27 cellular contexts compared by ENCODE assay signal in the genomic region with DNA sequence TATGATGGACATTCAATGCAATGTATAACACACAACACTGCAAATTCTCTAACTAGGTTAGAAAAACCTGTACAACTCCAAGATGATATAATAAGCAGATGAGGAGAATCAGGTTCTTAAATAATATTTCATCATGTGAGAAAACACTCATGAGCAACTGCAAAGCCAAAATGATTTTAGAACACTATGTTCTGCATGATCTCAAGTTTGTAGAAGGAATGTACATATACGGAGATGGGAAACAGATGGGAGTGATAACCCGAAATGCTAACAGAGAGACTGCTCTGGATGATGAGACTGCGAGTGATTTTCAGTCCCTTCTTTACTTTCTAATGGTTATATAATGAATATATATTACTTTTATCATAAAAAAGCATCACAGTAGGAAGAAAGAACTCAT.
DNase-seq lines count a peak whose midpoint lies in the region; ATAC-seq, FAIRE-seq and TF ChIP-seq lines count a peak whose summit lies in the region.
"Had no signal": no experiment of that assay in that cellular context is flagged by ENCODE, and none has a peak within 500 bp of the region (broad histone marks: within the 10 kb centered on the region; RNA-seq: fewer than 3 reads in every experiment).

No MANE protein-coding gene starts in this region.

- peak overlapping the region; percentile 40 for H3K27ac ChIP-seq in angular gyrus (ENCODE audit: low read depth, low read length)
- peak overlapping the region; percentile 48 for H3K27ac ChIP-seq in rectal smooth muscle tissue (ENCODE audit: low read depth, low read length)
- H3K27ac ChIP-seq: BLaER1 treated with 17β-estradiol and CSF1 and Interleukin-3, amounts not matched to agents 10 nM and 100 nM; GM23248; PC-9; SJSA1 had no signal

- H3K27me3 ChIP-seq in rectal smooth muscle tissue (ENCODE audit: control insufficient read depth, insufficient read depth, low read length) = no peaks in the 10 kb centered on the region
- H3K27me3 ChIP-seq: BLaER1 treated with 17β-estradiol and CSF1 and Interleukin-3, amounts not matched to agents 10 nM and 100 nM; SJSA1 had no signal

- H3K4me1 ChIP-seq in rectal smooth muscle tissue (ENCODE audit: control insufficient read depth, insufficient read depth, low read length) = no peaks in the 10 kb centered on the region
- H3K4me1 ChIP-seq: BLaER1 treated with 17β-estradiol and CSF1 and Interleukin-3, amounts not matched to agents 10 nM and 100 nM; SJSA1 had no signal

- H3K36me3 ChIP-seq in rectal smooth muscle tissue (ENCODE audit: control insufficient read depth, insufficient read depth, low read length) = no peaks in the 10 kb centered on the region
- H3K36me3 ChIP-seq: BLaER1 treated with 17β-estradiol and CSF1 and Interleukin-3, amounts not matched to agents 10 nM and 100 nM; HAP-1; SJSA1 had no signal

- H3K4me3 ChIP-seq in rectal smooth muscle tissue (ENCODE audit: low read length) = no peak overlapping the region
- H3K4me3 ChIP-seq: BLaER1 treated with 17β-estradiol and CSF1 and Interleukin-3, amounts not matched to agents 10 nM and 100 nM; GM23248; HAP-1; PC-9; SJSA1 had no signal

- no peak overlapping the region for H3K9ac ChIP-seq in rectal smooth muscle tissue (ENCODE audit: low read length)
- H3K9ac ChIP-seq: BLaER1 treated with 17β-estradiol and CSF1 and Interleukin-3, amounts not matched to agents 10 nM and 100 nM; GM23248 had no signal

- TF ChIP-seq POLR2A in GM12891 (IDR thresholded peaks at IDR 0.05; ENCODE audit: low read depth, low read length) = no peak

- no peak for ATAC-seq in GM21619 (IDR thresholded peaks at IDR 0.05; ENCODE audit: unreplicated experiment)
- no peak for ATAC-seq in HG02840 (IDR thresholded peaks at IDR 0.05; ENCODE audit: low FRiP score, unreplicated experiment)
- ATAC-seq: Right ventricle myocardium inferior had no signal

- DNase-seq in GM12891 (ENCODE audit: insufficient read length, low spot score) (no peak), fibroblast of the conjunctiva (ENCODE audit: low read depth) (peak; percentile 62), NCI-H446 treated with DMSO at 0.1 percent for 48 hours (lab: John Stamatoyannopoulos, UW) (no peak)
- DNase-seq in activated CD4-positive, CD25-positive, alpha-beta regulatory T cell treated with anti-CD3 and anti-CD28 coated beads, Interleukin-2, amount 50 U/mL, for 72 hours = no peak
- DNase-seq: AML-193; CD4-positive, alpha-beta memory T cell; COR-L47; DND-41; GM23248; HFFc6; IMR-90; KG1; MM.1S; NCI-H2081 treated with DMSO at 0.1 percent for 48 hours; NCI-H345; NCI-H524; NCI-H774; PC-9 had no signal

- peak; percentile 13 for FAIRE-seq in GM12891 (lab: Jason Lieb, UNC)
- FAIRE-seq: A204.1 had no signal

TF ChIP-seq in GM12891, 5 proteins besides CTCF, POLR2A, EP300 and RAD21:
- TF ChIP-seq SPI1 (IDR thresholded peaks at IDR 0.05; ENCODE audit: low read depth, low read length) (no peak), PAX5 (IDR thresholded peaks at IDR 0.05; ENCODE audit: insufficient read depth, low read length, severe bottlenecking) (no peak), POLR2AphosphoS5 (IDR thresholded peaks at IDR 0.05; ENCODE audit: low read depth, low read length) (no peak), TAF1 (IDR thresholded peaks at IDR 0.05; ENCODE audit: low read depth, low read length) (no peak), POU2F2 (IDR thresholded peaks at IDR 0.05; ENCODE audit: low read depth, low read length) (no peak)
